Comparison of ENCODE assay signal across 9 cellular contexts in genomic region chr4:2932951-2933565, GRCh38. TPM values are rescaled to one million over a fixed set of nuclear protein-coding genes. Genes with fewer than 3 reads are reported as not detected.
A peak's percentile ranks its signal among the peaks of the same experiment; 100 is the strongest.
DNase-seq lines count a peak whose midpoint lies in the region; ATAC-seq, FAIRE-seq and TF ChIP-seq lines count a peak whose summit lies in the region.
"Had no signal": no experiment of that assay in that cellular context is flagged by ENCODE, and none has a peak within 500 bp of the region (broad histone marks: within the 10 kb centered on the region; RNA-seq: fewer than 3 reads in every experiment).

No MANE protein-coding gene starts in this region.

- POLR2A ChIA-PET in RWPE1 (lab: Yijun Ruan, JAX; ENCODE audit: low non-redundant PET) = no interaction called here
- POLR2A ChIA-PET in endothelial cell of umbilical vein (lab: Charles Lee) = no interaction called here

- FAIRE-seq in endothelial cell of umbilical vein (lab: Jason Lieb, UNC) = peak; percentile 59

- H3K9ac ChIP-seq in endothelial cell of umbilical vein (replicated peaks; ENCODE audit: extremely low read depth, insufficient read depth, low read length) = no peak overlapping the region
- H3K9ac ChIP-seq: KMS-11 had no signal

- no peaks in the 10 kb centered on the region for H3K27me3 ChIP-seq in GM06990 (replicated peaks; ENCODE audit: control insufficient read depth, insufficient read depth, low read length)
- no peaks in the 10 kb centered on the region for H3K27me3 ChIP-seq in endothelial cell of umbilical vein (ENCODE audit: control insufficient read depth in 2 of 2, insufficient read depth in 2 of 2, low read length in 2 of 2)
- no peaks in the 10 kb centered on the region for H3K27me3 ChIP-seq in prostate gland (replicated peaks; ENCODE audit: insufficient read depth)

- H3K27ac ChIP-seq in RWPE1 (peak overlapping the region; percentile 92), endothelial cell of umbilical vein (ENCODE audit: insufficient read depth, low read depth, low read length) (no peak overlapping the region), prostate gland (peak overlapping the region; percentile 90 to 91)
- H3K27ac ChIP-seq: KMS-11 had no signal

- intact Hi-C loops in endothelial cell of umbilical vein (cut with micrococcal nuclease) = loop anchor here (1.0 to 5.0 kb wide), 2 partner anchors 91 to 169 kb away; partner anchors contain the start of gene ADD1
- intact Hi-C loops in prostate gland (cut with DNase I) = loop anchor here (5.0 to 10.0 kb wide), 3 partner anchors 91 to 668 kb away; partner anchors contain the start of genes ADD1 and MXD4

- DNase-seq in GM06990 (ENCODE audit: extremely low read depth, insufficient read length) = peak; percentile 46
- no peak for DNase-seq in RWPE1 (ENCODE audit: low spot score)
- DNase-seq in endothelial cell of umbilical vein (ENCODE audit: low read depth, low spot score) = no peak
- DNase-seq in prostate gland (ENCODE audit: low spot score) = no peak
- DNase-seq in NCI-H774 (lab: John Stamatoyannopoulos, UW) = no peak
- DNase-seq in DMS79 (lab: John Stamatoyannopoulos, UW) = no peak
- DNase-seq in NCI-H187 (lab: John Stamatoyannopoulos, UW) = no peak

- peak overlapping the region; percentile 53 for H3K4me2 ChIP-seq in endothelial cell of umbilical vein (ENCODE audit: insufficient read depth, low read length)
- H3K4me2 ChIP-seq: KMS-11 had no signal

- H3K4me1 ChIP-seq in endothelial cell of umbilical vein (ENCODE audit: control insufficient read depth, extremely low read depth, insufficient read depth, low read length) = peaks cover 28% of the 10 kb centered on the region
- H3K4me1 ChIP-seq in prostate gland (replicated peaks) = peaks cover 31% of the 10 kb centered on the region

- no peak overlapping the region for H2AFZ ChIP-seq in endothelial cell of umbilical vein (ENCODE audit: low read depth, low read length)

- dilution Hi-C loops in endothelial cell of umbilical vein (cut with MboI; ENCODE audit: extremely low pct_ligation_motif_present, low sequenced_read_pairs) = no loop called here

- no peaks in the 10 kb centered on the region for H3K9me1 ChIP-seq in endothelial cell of umbilical vein (replicated peaks; ENCODE audit: control insufficient read depth, extremely low read depth, insufficient read depth, low read length)

- CTCF ChIA-PET in RWPE1 (lab: Yijun Ruan, JAX) = no interaction called here
- CTCF ChIA-PET in endothelial cell of umbilical vein (lab: Charles Lee) = no interaction called here

- BruUV-seq in endothelial cell of umbilical vein (replicated peaks; lab: Mats Ljungman, UMichigan) = no TSS peak

- H3K9me3 ChIP-seq in endothelial cell of umbilical vein (replicated peaks; ENCODE audit: control insufficient read depth, insufficient read depth, low read length) = no peaks in the 10 kb centered on the region
- H3K9me3 ChIP-seq in prostate gland = no peaks in the 10 kb centered on the region

- TF ChIP-seq POLR2A in endothelial cell of umbilical vein (IDR thresholded peaks at IDR 0.05; ENCODE audit: low read depth, low read length) = no peak
- TF ChIP-seq POLR2A in prostate gland (IDR thresholded peaks at IDR 0.05) = no peak

- WGBS in prostate gland = 68% methylated on average over 13 of the region's 15 CpGs

- H4K20me1 ChIP-seq in endothelial cell of umbilical vein (replicated peaks; ENCODE audit: control insufficient read depth, extremely low read depth, insufficient read depth, low read length) = no peaks in the 10 kb centered on the region

- H3K36me3 ChIP-seq in GM06990 (ENCODE audit: control insufficient read depth, insufficient read depth, low read length) (peaks cover 27% of the 10 kb centered on the region), endothelial cell of umbilical vein (ENCODE audit: control insufficient read depth in 2 of 2, extremely low read depth in 1 of 2, insufficient read depth in 2 of 2, low read length in 2 of 2) (peaks cover 7 to 27% of the 10 kb centered on the region in 2 experiments), prostate gland (peaks cover 0 to 8% of the 10 kb centered on the region in 2 donors)

- TF ChIP-seq CTCF in GM06990 (IDR thresholded peaks at IDR 0.05; ENCODE audit: insufficient read depth, low read length, poor library complexity, severe bottlenecking) (no peak), RWPE1 (conservative IDR thresholded peaks at IDR 0.05; ENCODE audit: low read depth) (no peak), endothelial cell of umbilical vein (IDR thresholded peaks at IDR 0.05; ENCODE audit: extremely low read depth in 1 of 2, insufficient read depth in 1 of 2, low read depth in 1 of 2, low read length in 2 of 2) (no peak), prostate gland (IDR thresholded peaks at IDR 0.05) (no peak)

- peaks cover 18% of the 10 kb centered on the region for H3K79me2 ChIP-seq in endothelial cell of umbilical vein (ENCODE audit: control insufficient read depth, insufficient read depth, low read length)

- no peak for ATAC-seq in GM19324 (IDR thresholded peaks at IDR 0.05; ENCODE audit: low FRiP score, unreplicated experiment)

- H3K4me3 ChIP-seq in GM06990 (replicated peaks; ENCODE audit: low read depth, low read length) (peak overlapping the region; percentile 80), endothelial cell of umbilical vein (replicated peaks in 1 of 3; ENCODE audit: insufficient read depth in 1 of 3, low read depth in 1 of 3, low read length in 3 of 3) (peak overlapping the region; percentile 51 to 65 (median 57)), prostate gland (no peak overlapping the region)

TF ChIP-seq in endothelial cell of umbilical vein, 7 proteins besides CTCF, POLR2A, EP300 and RAD21:
- TF ChIP-seq MYC (IDR thresholded peaks at IDR 0.05; ENCODE audit: low read depth, low read length) (no peak), GATA2 (IDR thresholded peaks at IDR 0.05; ENCODE audit: insufficient read depth, insufficient read length, low read depth, low read length) (no peak), MAX (IDR thresholded peaks at IDR 0.05; ENCODE audit: insufficient read depth, insufficient read length) (no peak), POLR2AphosphoS5 (IDR thresholded peaks at IDR 0.05; ENCODE audit: insufficient read depth, low read depth, low read length) (no peak)

RNA-seq across cellular contexts. Expression of gene NOP14, which starts 30.1 kb away (rescaled TPM):
- total RNA-seq in endothelial cell of umbilical vein (40.3 and 45.2 TPM in 2 replicates), prostate gland (10 to 100 TPM; 16.0 to 17.8 TPM)
- 7.1 and 9.5 TPM in 2 replicates for polyA plus RNA-seq in endothelial cell of umbilical vein
- polyA plus RNA-seq in endothelial cell of umbilical vein (2011; cell fraction: cytosol; rRNA removed) = 12.1 and 14.3 TPM in 2 replicates
- polyA plus RNA-seq in endothelial cell of umbilical vein (2011; cell fraction: nucleus; rRNA removed) = 20.1 and 28.5 TPM in 2 replicates
- polyA plus RNA-seq in endothelial cell of umbilical vein (2012) = 31.7 and 40.3 TPM in 2 replicates
- polyA minus RNA-seq in endothelial cell of umbilical vein = 10.6 and 12.6 TPM in 2 replicates
- polyA minus RNA-seq in endothelial cell of umbilical vein (2011; cell fraction: cytosol; rRNA and poly(A)+ RNA removed) = 13.4 TPM
- 8.8 and 9.5 TPM in 2 replicates for polyA minus RNA-seq in endothelial cell of umbilical vein (2011; cell fraction: nucleus; rRNA and poly(A)+ RNA removed)

RNA-seq across cellular contexts. Expression of gene GRK4, which starts 30.3 kb away (rescaled TPM):
- total RNA-seq in endothelial cell of umbilical vein (5.9 and 6.3 TPM in 2 replicates), prostate gland (10 to 100 TPM in 1 of 2 donors, 1 to 10 TPM in 1; 3.4 to 18.9 TPM)
- polyA plus RNA-seq in endothelial cell of umbilical vein = 3.1 and 3.2 TPM in 2 replicates
- 3.3 and 3.5 TPM in 2 replicates for polyA plus RNA-seq in endothelial cell of umbilical vein (2011; cell fraction: cytosol; rRNA removed)
- 3.2 and 3.9 TPM in 2 replicates for polyA plus RNA-seq in endothelial cell of umbilical vein (2011; cell fraction: nucleus; rRNA removed)
- 3.7 and 4.6 TPM in 2 replicates for polyA plus RNA-seq in endothelial cell of umbilical vein (2012)
- polyA minus RNA-seq in endothelial cell of umbilical vein = 3.3 and 4.4 TPM in 2 replicates
- polyA minus RNA-seq in endothelial cell of umbilical vein (2011; cell fraction: cytosol; rRNA and poly(A)+ RNA removed) = 1.2 TPM
- polyA minus RNA-seq in endothelial cell of umbilical vein (2011; cell fraction: nucleus; rRNA and poly(A)+ RNA removed) = 2.0 and 2.6 TPM in 2 replicates

Comparison
In these comparisons a context has a peak if more than half of its experiments do, and no peak if none do; other contexts are left out.
1. H3K4me3 ChIP-seq: peak in GM06990 (single experiment) and endothelial cell of umbilical vein (3 of 3); none in prostate gland (0 of 2).